In genomic region chr3:9946112-9947024, GRCh38 we compare ENCODE assay signal across 8 cellular contexts. TPM values are rescaled to one million over a fixed set of nuclear protein-coding genes. Genes with fewer than 3 reads are reported as not detected.
DNase-seq lines count a peak whose midpoint lies in the region; TF ChIP-seq lines count a peak whose summit lies in the region.

No MANE protein-coding gene starts in this region.

- no peaks in the 10 kb centered on the region for H3K9me3 Mint-ChIP-seq in T-helper 2 cell treated with Interferon-gamma antibody and Interleukin-4, amounts not matched to agents 5 μg/mL and 100 μg/mL, for 36 hours

- H3K4me3 ChIP-seq in left ventricle myocardium inferior: peak overlapping the region; percentile 82
- peak overlapping the region; percentile 63 to 70 for H3K4me3 ChIP-seq in tibial artery

- H3K4me3 Mint-ChIP-seq in T-helper 2 cell treated with Interferon-gamma antibody and Interleukin-4, amounts not matched to agents 5 μg/mL and 100 μg/mL, for 36 hours: peak overlapping the region; percentile 87

- no peaks in the 10 kb centered on the region for H3K27me3 Mint-ChIP-seq in T-helper 2 cell treated with Interferon-gamma antibody and Interleukin-4, amounts not matched to agents 5 μg/mL and 100 μg/mL, for 36 hours (ENCODE audit: low read depth)

- peaks cover 5% of the 10 kb centered on the region for H3K36me3 Mint-ChIP-seq in T-helper 2 cell treated with Interferon-gamma antibody and Interleukin-4, amounts not matched to agents 5 μg/mL and 100 μg/mL, for 36 hours (ENCODE audit: low read depth)

- no peaks in the 10 kb centered on the region for H3K9me3 ChIP-seq in left ventricle myocardium inferior (replicated peaks)
- H3K9me3 ChIP-seq in tibial artery: no peaks in the 10 kb centered on the region

- DNase-seq in LHCN-M2 (ENCODE audit: low read depth): peak; percentile 75
- peak; percentile 91 for DNase-seq in T-helper 2 cell treated with Interferon-gamma antibody and Interleukin-4, amounts not matched to agents 5 μg/mL and 100 μg/mL, for 36 hours (ENCODE audit: low spot score)
- DNase-seq in left ventricle myocardium inferior: peak; percentile 87
- DNase-seq in posterior vena cava (ENCODE audit: low spot score): peak; percentile 96
- DNase-seq in tibial artery: peak; percentile 84 to 93
- no peak for DNase-seq in NCI-H510A treated with DMSO at 0.1 percent for 48 hours (lab: John Stamatoyannopoulos, UW)

- H3K27me3 ChIP-seq in left ventricle myocardium inferior (ENCODE audit: low read depth): no peaks in the 10 kb centered on the region
- H3K27me3 ChIP-seq in tibial artery: no peaks in the 10 kb centered on the region

- TF ChIP-seq CTCF in GM12874 (IDR thresholded peaks at IDR 0.05; ENCODE audit: insufficient read depth, low read depth, low read length) (peak; percentile 63), left ventricle myocardium inferior (IDR thresholded peaks at IDR 0.05; ENCODE audit: borderline replicate concordance) (peak; percentile 77), tibial artery (IDR thresholded peaks at IDR 0.05) (peak; percentile 72 to 77)

- H3K4me1 ChIP-seq in left ventricle myocardium inferior (peaks cover 28% of the 10 kb centered on the region), tibial artery (peaks cover 0 to 19% (median 13%) of the 10 kb centered on the region in 4 donors)

- H3K36me3 ChIP-seq in left ventricle myocardium inferior: peaks cover 27% of the 10 kb centered on the region
- peaks cover 0 to 44% (median 18%) of the 10 kb centered on the region in 3 donors for H3K36me3 ChIP-seq in tibial artery

- intact Hi-C loops in left ventricle myocardium inferior (cut with micrococcal nuclease): no loop called here
- intact Hi-C loops in posterior vena cava (cut with DNase I): no loop called here
- intact Hi-C loops in tibial artery (cut with DNase I; ENCODE audit: low total_unique reads): loop anchor here (10.0 kb wide), 2 partner anchors 68 to 102 kb away; partner anchors contain the start of gene RPUSD3

- H3K4me1 Mint-ChIP-seq in T-helper 2 cell treated with Interferon-gamma antibody and Interleukin-4, amounts not matched to agents 5 μg/mL and 100 μg/mL, for 36 hours (ENCODE audit: low read depth): peaks cover 8% of the 10 kb centered on the region

- peak overlapping the region; percentile 85 for H3K27ac Mint-ChIP-seq in T-helper 2 cell treated with Interferon-gamma antibody and Interleukin-4, amounts not matched to agents 5 μg/mL and 100 μg/mL, for 36 hours

- H3K27ac ChIP-seq in angular gyrus (ENCODE audit: low read depth, low read length) (peak overlapping the region; percentile 76), left ventricle myocardium inferior (replicated peaks) (peak overlapping the region; percentile 87), tibial artery (peak overlapping the region; percentile 85 to 96)

RNA-seq across cellular contexts. Expression of gene PRRT3, which starts 5.8 kb away (rescaled TPM):
- total RNA-seq in LHCN-M2 (2014; rRNA removed) (1.4 and 2.5 TPM in 2 replicates), left ventricle myocardium inferior (0.47 TPM), posterior vena cava (1 to 10 TPM; 1.5 to 2.7 TPM)
- 2.2 TPM for polyA plus RNA-seq in LHCN-M2 (2012)

RNA-seq across cellular contexts. Expression of gene CRELD1, which starts 12.7 kb away (rescaled TPM):
- total RNA-seq in LHCN-M2 (2014; rRNA removed): 9.9 and 10.4 TPM in 2 replicates
- 8.1 TPM for polyA plus RNA-seq in LHCN-M2 (2012)
- 72.3 TPM for total RNA-seq in left ventricle myocardium inferior
- 10 to 100 TPM; 22.3 to 29.5 TPM for total RNA-seq in posterior vena cava

RNA-seq across cellular contexts. Expression of gene IL17RC, which starts 29.5 kb away (rescaled TPM):
- 30.1 and 42.3 TPM in 2 replicates for total RNA-seq in LHCN-M2 (2014; rRNA removed)
- 23.1 TPM for polyA plus RNA-seq in LHCN-M2 (2012)
- total RNA-seq in left ventricle myocardium inferior: 35.0 TPM
- total RNA-seq in posterior vena cava: 10 to 100 TPM; 31.9 to 41.1 TPM

RNA-seq across cellular contexts. Expression of gene EMC3, which starts 40.3 kb away (rescaled TPM):
- 82.7 and 126 TPM in 2 replicates for total RNA-seq in LHCN-M2 (2014; rRNA removed)
- polyA plus RNA-seq in LHCN-M2 (2012): 94.9 TPM
- 84.7 TPM for total RNA-seq in left ventricle myocardium inferior
- 10 to 100 TPM; 50.4 to 52.8 TPM for total RNA-seq in posterior vena cava

RNA-seq across cellular contexts. Expression of gene IL17RE, which starts 43.7 kb away (rescaled TPM):
- total RNA-seq in LHCN-M2 (2014; rRNA removed): 1.1 and 1.9 TPM in 2 replicates
- polyA plus RNA-seq in LHCN-M2 (2012): 2.3 TPM
- 0.58 TPM for total RNA-seq in left ventricle myocardium inferior
- 1 to 10 TPM; 9.6 to 10.0 TPM for total RNA-seq in posterior vena cava
